ENCODE assay signal across 12 cellular contexts in genomic region chr3:189652042-189652441, GRCh38. TPM values are rescaled to one million over a fixed set of nuclear protein-coding genes. Genes with fewer than 3 reads are reported as not detected.
A peak's percentile ranks its signal among the peaks of the same experiment; 100 is the strongest.
DNase-seq lines count a peak whose midpoint lies in the region; ATAC-seq and TF ChIP-seq lines count a peak whose summit lies in the region.
"Had no signal": no experiment of that assay in that cellular context is flagged by ENCODE, and none has a peak within 500 bp of the region (broad histone marks: within the 10 kb centered on the region; RNA-seq: fewer than 3 reads in every experiment).

No MANE protein-coding gene starts in this region.

- H2AFZ ChIP-seq in OCI-LY7 (ENCODE audit: low read length) = no peak overlapping the region

- no peak overlapping the region for H3K27ac ChIP-seq in 22Rv1
- no peak overlapping the region for H3K27ac ChIP-seq in OCI-LY7 (ENCODE audit: low read depth, low read length, poor library complexity, severe bottlenecking)
- H3K27ac ChIP-seq: epithelial cell of prostate, SJSA1 had no signal

- DNase-seq in GDM1 (lab: John Stamatoyannopoulos, UW) (peak; percentile 13), OCI-LY7 (ENCODE audit: low spot score) (peak; percentile 7), fibroblast of the aortic adventitia (ENCODE audit: low read depth) (no peak), T-helper 17 cell (no peak), GM03348 (ENCODE audit: low spot score) (no peak), NCI-H345 (lab: John Stamatoyannopoulos, UW) (no peak), NCI-H1105 (lab: John Stamatoyannopoulos, UW) (no peak)
- DNase-seq: DMS79 treated with DMSO at 0.1 percent for 48 hours; naive thymus-derived CD4-positive, alpha-beta T cell had no signal

- no peaks in the 10 kb centered on the region for H3K4me1 Mint-ChIP-seq in T-helper 17 cell
- H3K4me1 Mint-ChIP-seq: naive thymus-derived CD4-positive, alpha-beta T cell had no signal

- H3K9me3 ChIP-seq in OCI-LY7 (ENCODE audit: low read length) (no peaks in the 10 kb centered on the region), T-helper 17 cell (ENCODE audit: control insufficient read depth, low read length, poor library complexity, severe bottlenecking) (no peaks in the 10 kb centered on the region)
- H3K9me3 ChIP-seq: SJSA1 had no signal

- no peaks in the 10 kb centered on the region for H3K4me1 ChIP-seq in OCI-LY7 (ENCODE audit: insufficient read depth, low read length, poor library complexity, severe bottlenecking)
- H3K4me1 ChIP-seq: SJSA1 had no signal

- no peaks in the 10 kb centered on the region for H3K9me2 ChIP-seq in OCI-LY7 (ENCODE audit: insufficient read depth, low read length)

- CTCF ChIA-PET in OCI-LY7 (lab: Charles Lee; ENCODE audit: unreplicated experiment) = no interaction called here

- H3K36me3 ChIP-seq in OCI-LY7 (ENCODE audit: insufficient read depth, low read length) = no peaks in the 10 kb centered on the region
- H3K36me3 ChIP-seq: SJSA1 had no signal

- no peak overlapping the region for H3K4me3 Mint-ChIP-seq in T-helper 17 cell
- H3K4me3 Mint-ChIP-seq: naive thymus-derived CD4-positive, alpha-beta T cell had no signal

- intact Hi-C loops in OCI-LY7 (cut with micrococcal nuclease; ENCODE audit: unreplicated experiment) = no loop called here

- H3K4me2 ChIP-seq in OCI-LY7 (ENCODE audit: low read length) = no peak overlapping the region

- no TSS peak for BruUV-seq in OCI-LY7 (replicated peaks; lab: Mats Ljungman, UMichigan)

- no peak overlapping the region for H3K27ac Mint-ChIP-seq in T-helper 17 cell
- H3K27ac Mint-ChIP-seq: naive thymus-derived CD4-positive, alpha-beta T cell had no signal

- TF ChIP-seq CTCF in 22Rv1 (IDR thresholded peaks at IDR 0.05) (peak; percentile 70), OCI-LY7 (conservative IDR thresholded peaks at IDR 0.05; ENCODE audit: low read length) (peak; percentile 70), fibroblast of the aortic adventitia (IDR thresholded peaks at IDR 0.05; ENCODE audit: insufficient read depth, low read length) (peak; percentile 41)

- H3K27me3 Mint-ChIP-seq in T-helper 17 cell = no peaks in the 10 kb centered on the region

- ATAC-seq in T-helper 17 cell = no peak
- ATAC-seq: naive thymus-derived CD4-positive, alpha-beta T cell had no signal

- no peaks in the 10 kb centered on the region for H3K79me2 ChIP-seq in OCI-LY7 (ENCODE audit: insufficient read depth, low read depth, low read length)

- POLR2A ChIA-PET in OCI-LY7 (lab: Charles Lee) = no interaction called here

- H4K20me1 ChIP-seq in OCI-LY7 (ENCODE audit: insufficient read depth, low read length) = no peaks in the 10 kb centered on the region

- no peaks in the 10 kb centered on the region for H3K36me3 Mint-ChIP-seq in T-helper 17 cell (ENCODE audit: low read depth)

- H3K4me3 ChIP-seq in OCI-LY7 (ENCODE audit: low read depth, low read length, poor library complexity, severe bottlenecking) = no peak overlapping the region
- no peak overlapping the region for H3K4me3 ChIP-seq in fibroblast of the aortic adventitia (ENCODE audit: low read depth, low read length)
- H3K4me3 ChIP-seq: SJSA1 had no signal

RNA-seq across cellular contexts. Expression of gene TP63, which starts 20.9 kb away (rescaled TPM):
- total RNA-seq in OCI-LY7 (2014; rRNA removed; shearing (Covaris generic)) = 0.03 and 0.16 TPM in 2 replicates
- total RNA-seq in OCI-LY7 (2022) = 0.74 and 1.1 TPM in 2 replicates
- 0.18 TPM in 1 of 2 replicates, not detected in the other for total RNA-seq in fibroblast of the aortic adventitia (ENCODE audit: low replicate concordance)
- 1 to 10 TPM in 1 of 2 donors, under 1 TPM in 1; 0.45 to 1.5 TPM for total RNA-seq in T-helper 17 cell
- total RNA-seq: SJSA1 had no signal

Comparison
In these comparisons a context has a peak if more than half of its experiments do, and no peak if none do; other contexts are left out.
1. DNase-seq: peak in GDM1 (single experiment) and OCI-LY7 (single experiment); none in fibroblast of the aortic adventitia (single experiment), T-helper 17 cell (0 of 3), GM03348 (single experiment), NCI-H345 (single experiment) and NCI-H1105 (single experiment).
2. Peak in every context shown above with its lines, with median percentiles within 50 percentile points of each other: CTCF ChIP-seq.